In the genomic region with DNA sequence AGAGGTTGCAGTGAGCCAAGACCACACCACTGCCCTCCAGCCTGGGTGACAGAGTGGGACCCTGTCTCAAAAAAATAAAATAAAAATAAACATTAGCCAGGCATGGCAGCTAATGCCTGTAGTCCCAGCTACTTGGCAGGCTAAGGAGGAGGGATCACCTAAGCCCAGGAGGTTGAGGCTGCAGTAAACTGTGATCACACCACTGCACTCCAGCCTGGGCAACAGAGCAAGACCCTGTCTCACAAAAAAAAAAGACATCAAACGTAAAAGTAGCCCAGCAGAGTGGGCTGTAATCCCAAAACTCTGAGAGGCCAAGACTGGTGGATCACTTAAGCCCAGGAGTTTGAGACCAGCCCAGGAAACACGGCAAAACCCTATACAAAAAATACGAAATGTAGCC, we compare ENCODE assay signal across 27 cellular contexts.
"Had no signal": no experiment of that assay in that cellular context is flagged by ENCODE, and none has a peak within 500 bp of the region (broad histone marks: within the 10 kb centered on the region; RNA-seq: fewer than 3 reads in every experiment).

No MANE protein-coding gene starts in this region.

- H3K36me3 ChIP-seq: brain microvascular endothelial cell, cardiac muscle cell, Peyer's patch had no signal

- DNase-seq: activated CD4-positive, alpha-beta T cell treated with anti-CD3 and anti-CD28 coated beads for 1 hour; activated CD4-positive, alpha-beta T cell treated with anti-CD3 and anti-CD28 coated beads, Interleukin-2, amount 10 ng/mL, durations not matched to agents 24 days and 14 days; activated CD4-positive, alpha-beta T cell treated with anti-CD3 and anti-CD28 coated beads, Interleukin-2, amount 50 U/mL, for 48 hours; activated CD8-positive, alpha-beta memory T cell treated with anti-CD3 and anti-CD28 coated beads, Interleukin-2, amount 10 ng/mL, durations not matched to agents 7 days and 5 days; activated gamma-delta T cell; activated naive CD4-positive, alpha-beta T cell treated with anti-CD3 and anti-CD28 coated beads for 36 hours; activated T-cell treated with anti-CD3 and anti-CD28 coated beads, Interleukin-2, amount 50 U/mL, for 48 hours; amygdala; brain microvascular endothelial cell; Karpas-422; NCI-H1105 treated with DMSO at 0.1 percent for 48 hours; NCI-H146; NCI-H187 treated with DMSO at 0.1 percent for 48 hours; NCI-H2171; NCI-H2227 treated with DMSO at 0.1 percent for 48 hours; NCI-H446 treated with DMSO at 0.1 percent for 48 hours; NCI-H524 treated with DMSO at 0.1 percent for 48 hours; NCI-H82; Peyer's patch; Right ventricle myocardium superior; SJCRH30; SK-N-SH; SW 1271 had no signal

- ATAC-seq: activated CD8-positive, alpha-beta memory T cell treated with anti-CD3 and anti-CD28 coated beads, Interleukin-2, amount 10 ng/mL, durations not matched to agents 7 days and 5 days; activated T-helper 17 cell treated with anti-CD3 and anti-CD28 coated beads, Interleukin-2, amount 50 U/mL, for 72 hours had no signal

- H3K4me3 Mint-ChIP-seq: activated CD4-positive, alpha-beta T cell treated with anti-CD3 and anti-CD28 coated beads, Interleukin-2, amount 10 ng/mL, durations not matched to agents 24 days and 14 days; activated CD8-positive, alpha-beta memory T cell treated with anti-CD3 and anti-CD28 coated beads, Interleukin-2, amount 10 ng/mL, durations not matched to agents 7 days and 5 days; activated naive CD4-positive, alpha-beta T cell treated with anti-CD3 and anti-CD28 coated beads for 36 hours; activated naive CD8-positive, alpha-beta T cell; activated T-helper 17 cell treated with anti-CD3 and anti-CD28 coated beads, Interleukin-2, amount 50 U/mL, for 72 hours had no signal

- H3K27me3 ChIP-seq: brain microvascular endothelial cell, cardiac muscle cell, Peyer's patch, SJCRH30 had no signal

- H3K27ac Mint-ChIP-seq: activated CD4-positive, alpha-beta T cell treated with anti-CD3 and anti-CD28 coated beads, Interleukin-2, amount 10 ng/mL, durations not matched to agents 24 days and 14 days; activated CD8-positive, alpha-beta memory T cell treated with anti-CD3 and anti-CD28 coated beads, Interleukin-2, amount 10 ng/mL, durations not matched to agents 7 days and 5 days; activated naive CD4-positive, alpha-beta T cell treated with anti-CD3 and anti-CD28 coated beads for 36 hours; activated naive CD8-positive, alpha-beta T cell; activated T-helper 17 cell treated with anti-CD3 and anti-CD28 coated beads, Interleukin-2, amount 50 U/mL, for 72 hours had no signal

- H3K4me1 ChIP-seq: SJCRH30 had no signal

- H3K36me3 Mint-ChIP-seq: activated naive CD8-positive, alpha-beta T cell had no signal

- H3K4me3 ChIP-seq: cardiac muscle cell, Peyer's patch, SJCRH30 had no signal

- H3K9ac ChIP-seq: SK-N-SH had no signal

- H3K9me3 ChIP-seq: Peyer's patch, SJCRH30, SK-N-SH had no signal

- H3K9me2 ChIP-seq: SK-N-SH had no signal

- H3K9me3 Mint-ChIP-seq: activated CD4-positive, alpha-beta T cell treated with anti-CD3 and anti-CD28 coated beads, Interleukin-2, amount 10 ng/mL, durations not matched to agents 24 days and 14 days; activated naive CD4-positive, alpha-beta T cell treated with anti-CD3 and anti-CD28 coated beads for 36 hours; activated T-helper 17 cell treated with anti-CD3 and anti-CD28 coated beads, Interleukin-2, amount 50 U/mL, for 72 hours had no signal

- H3K27me3 Mint-ChIP-seq: activated CD4-positive, alpha-beta T cell treated with anti-CD3 and anti-CD28 coated beads, Interleukin-2, amount 10 ng/mL, durations not matched to agents 24 days and 14 days; activated CD8-positive, alpha-beta memory T cell treated with anti-CD3 and anti-CD28 coated beads, Interleukin-2, amount 10 ng/mL, durations not matched to agents 7 days and 5 days; activated naive CD8-positive, alpha-beta T cell; activated T-helper 17 cell treated with anti-CD3 and anti-CD28 coated beads, Interleukin-2, amount 50 U/mL, for 72 hours had no signal

- H3K4me2 ChIP-seq: SK-N-SH had no signal

- H3K27ac ChIP-seq: brain microvascular endothelial cell, cardiac muscle cell, Peyer's patch, RWPE1, SJCRH30 had no signal
